20 cellular contexts compared by ENCODE assay signal in the genomic region with DNA sequence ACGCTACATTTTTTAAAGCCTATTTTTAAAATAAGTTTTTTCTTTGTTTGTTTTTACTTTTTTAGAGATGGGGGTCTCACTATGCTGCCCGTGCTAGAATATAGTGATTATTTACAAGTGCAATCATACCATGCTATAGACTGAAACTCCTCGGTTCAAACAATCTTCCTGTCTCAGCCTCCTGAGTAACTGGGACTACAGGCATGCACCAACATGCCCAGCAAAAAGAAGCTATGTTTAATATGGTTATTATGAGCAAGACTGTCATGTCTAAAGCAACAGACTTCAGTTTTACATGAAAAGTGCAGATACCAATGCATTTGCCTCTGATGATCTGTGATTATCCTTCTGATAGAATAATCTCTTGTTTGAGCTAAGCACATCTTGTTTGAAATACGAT. TPM values are rescaled to one million over a fixed set of nuclear protein-coding genes. Genes with fewer than 3 reads are reported as not detected.
DNase-seq lines count a peak whose midpoint lies in the region; ATAC-seq and TF ChIP-seq lines count a peak whose summit lies in the region.
"Had no signal": no experiment of that assay in that cellular context is flagged by ENCODE, and none has a peak within 500 bp of the region (broad histone marks: within the 10 kb centered on the region; RNA-seq: fewer than 3 reads in every experiment).

No MANE protein-coding gene starts in this region.

- no peak overlapping the region for H3K4me3 Mint-ChIP-seq in activated CD4-positive, alpha-beta T cell treated with anti-CD3 and anti-CD28 coated beads, Interleukin-2, amount 10 ng/mL, durations not matched to agents 24 days and 14 days
- H3K4me3 Mint-ChIP-seq: naive thymus-derived CD8-positive, alpha-beta T cell had no signal

- H3K9me3 Mint-ChIP-seq in activated CD4-positive, alpha-beta T cell treated with anti-CD3 and anti-CD28 coated beads, Interleukin-2, amount 10 ng/mL, durations not matched to agents 24 days and 14 days = no peaks in the 10 kb centered on the region
- H3K9me3 Mint-ChIP-seq: naive thymus-derived CD8-positive, alpha-beta T cell had no signal

- H3K4me3 ChIP-seq in RWPE2 (ENCODE audit: severe bottlenecking) = no peak overlapping the region
- H3K4me3 ChIP-seq: adrenal gland, heart left ventricle, Peyer's patch, SK-N-MC, thoracic aorta had no signal

- ATAC-seq in GM18498 (IDR thresholded peaks at IDR 0.05; ENCODE audit: unreplicated experiment) (peak; percentile 55), HG02610 (IDR thresholded peaks at IDR 0.05; ENCODE audit: unreplicated experiment) (peak; percentile 41), RWPE2 (ENCODE audit: low read depth) (peak; percentile 91), GM21723 (IDR thresholded peaks at IDR 0.05; ENCODE audit: unreplicated experiment) (no peak), HG03342 (IDR thresholded peaks at IDR 0.05; ENCODE audit: unreplicated experiment) (no peak)
- ATAC-seq: heart left ventricle; naive thymus-derived CD8-positive, alpha-beta T cell had no signal

- intact Hi-C loops in activated CD4-positive, alpha-beta T cell treated with anti-CD3 and anti-CD28 coated beads, Interleukin-2, amount 10 ng/mL, durations not matched to agents 24 days and 14 days (cut with micrococcal nuclease) = no loop called here

- H3K27me3 Mint-ChIP-seq in activated CD4-positive, alpha-beta T cell treated with anti-CD3 and anti-CD28 coated beads, Interleukin-2, amount 10 ng/mL, durations not matched to agents 24 days and 14 days = no peaks in the 10 kb centered on the region
- H3K27me3 Mint-ChIP-seq: naive thymus-derived CD8-positive, alpha-beta T cell; progenitor cell of endocrine pancreas had no signal

- H3K36me3 ChIP-seq in RWPE2 (ENCODE audit: low read depth) = no peaks in the 10 kb centered on the region
- H3K36me3 ChIP-seq: adrenal gland, heart left ventricle, Peyer's patch, thoracic aorta had no signal

- no peak overlapping the region for H3K27ac Mint-ChIP-seq in activated CD4-positive, alpha-beta T cell treated with anti-CD3 and anti-CD28 coated beads, Interleukin-2, amount 10 ng/mL, durations not matched to agents 24 days and 14 days
- H3K27ac Mint-ChIP-seq: naive thymus-derived CD8-positive, alpha-beta T cell; progenitor cell of endocrine pancreas had no signal

- peaks cover 23% of the 10 kb centered on the region for H3K4me1 ChIP-seq in RWPE2 (ENCODE audit: insufficient read depth, poor library complexity, severe bottlenecking)
- H3K4me1 ChIP-seq: heart left ventricle had no signal

- H3K27me3 ChIP-seq in RWPE2 (ENCODE audit: insufficient read depth, poor library complexity, severe bottlenecking) = no peaks in the 10 kb centered on the region
- H3K27me3 ChIP-seq: adrenal gland, heart left ventricle, Peyer's patch had no signal

- no peak for TF ChIP-seq CTCF in RWPE2 (IDR thresholded peaks at IDR 0.05; ENCODE audit: poor library complexity, severe bottlenecking)

- no peaks in the 10 kb centered on the region for H3K36me3 Mint-ChIP-seq in activated CD4-positive, alpha-beta T cell treated with anti-CD3 and anti-CD28 coated beads, Interleukin-2, amount 10 ng/mL, durations not matched to agents 24 days and 14 days (ENCODE audit: low read depth)
- H3K36me3 Mint-ChIP-seq: naive thymus-derived CD8-positive, alpha-beta T cell had no signal

- peaks cover 9% of the 10 kb centered on the region for H3K4me1 Mint-ChIP-seq in activated CD4-positive, alpha-beta T cell treated with anti-CD3 and anti-CD28 coated beads, Interleukin-2, amount 10 ng/mL, durations not matched to agents 24 days and 14 days

- no peak for DNase-seq in RWPE2 (ENCODE audit: low spot score)
- DNase-seq in iris pigment epithelial cell (ENCODE audit: low read depth) = peak; percentile 10
- no peak for DNase-seq in activated CD4-positive, alpha-beta T cell treated with anti-CD3 and anti-CD28 coated beads, Interleukin-2, amount 10 ng/mL, durations not matched to agents 24 days and 14 days
- DNase-seq in NK-92 treated with Interleukin-12 subunit alpha and Interleukin-12 subunit beta, amount 100 ng/mL, for 24 hours (lab: John Stamatoyannopoulos, UW) = no peak
- DNase-seq: activated CD4-positive, CD25-positive, alpha-beta regulatory T cell treated with anti-CD3 and anti-CD28 coated beads, Interleukin-2, amount 50 U/mL, for 72 hours; adrenal gland; central memory CD4-positive, alpha-beta T cell; heart left ventricle; kidney; naive thymus-derived CD8-positive, alpha-beta T cell; NCI-H187; NCI-H524 treated with DMSO at 0.1 percent for 48 hours; Peyer's patch had no signal

- no peaks in the 10 kb centered on the region for H3K9me3 ChIP-seq in RWPE2 (ENCODE audit: severe bottlenecking)
- H3K9me3 ChIP-seq: adrenal gland, heart left ventricle, Peyer's patch, thoracic aorta had no signal

- H3K27ac ChIP-seq in RWPE2 (ENCODE audit: poor library complexity, severe bottlenecking) = peak overlapping the region; percentile 30
- H3K27ac ChIP-seq: adrenal gland, heart left ventricle, Peyer's patch, SK-N-MC, thoracic aorta had no signal

RNA-seq across cellular contexts. Expression of a gene that starts 45.6 kb away (rescaled TPM):
- 12.2 and 13.3 TPM in 2 replicates for total RNA-seq in activated CD4-positive, alpha-beta T cell treated with anti-CD3 and anti-CD28 coated beads, Interleukin-2, amount 10 ng/mL, durations not matched to agents 24 days and 14 days

Comparison
In these comparisons a context has a peak if more than half of its experiments do, and no peak if none do; other contexts are left out.
1. ATAC-seq: peak in GM18498 (single experiment), HG02610 (single experiment) and RWPE2 (single experiment); none in GM21723 (single experiment) and HG03342 (single experiment).